ENCODE assay signal across 9 cellular contexts in genomic region chr14:68468437-68469207, GRCh38.
A peak's percentile ranks its signal among the peaks of the same experiment; 100 is the strongest.
DNase-seq lines count a peak whose midpoint lies in the region; ATAC-seq, FAIRE-seq and TF ChIP-seq lines count a peak whose summit lies in the region.
"Had no signal": no experiment of that assay in that cellular context is flagged by ENCODE, and none has a peak within 500 bp of the region (broad histone marks: within the 10 kb centered on the region; RNA-seq: fewer than 3 reads in every experiment).

No MANE protein-coding gene starts in this region.

- peaks cover 49% of the 10 kb centered on the region for H3K4me1 Mint-ChIP-seq in activated T-cell treated with anti-CD3 and anti-CD28 coated beads, Interleukin-2, amount 50 U/mL, for 72 hours (ENCODE audit: low read depth)
- peaks cover 52% of the 10 kb centered on the region for H3K4me1 Mint-ChIP-seq in WTC11

- H3K4me3 Mint-ChIP-seq in activated T-cell treated with anti-CD3 and anti-CD28 coated beads, Interleukin-2, amount 50 U/mL, for 72 hours: peak overlapping the region in 1 of 2 donors; percentile 23
- H3K4me3 Mint-ChIP-seq in WTC11: no peak overlapping the region

- H3K27me3 ChIP-seq in keratinocyte (ENCODE audit: control insufficient read depth, extremely low read depth, insufficient read depth, low read length): no peaks in the 10 kb centered on the region

- H3K4me3 ChIP-seq in keratinocyte (ENCODE audit: control insufficient read depth in 2 of 3, extremely low read depth in 1 of 3, insufficient read depth in 2 of 3, low read depth in 1 of 3, low read length in 3 of 3): no peak overlapping the region

- H3K36me3 ChIP-seq in keratinocyte (ENCODE audit: control insufficient read depth in 2 of 2, extremely low read depth in 1 of 2, insufficient read depth in 2 of 2, low read length in 2 of 2): no peaks in the 10 kb centered on the region

- H3K4me2 ChIP-seq in keratinocyte (ENCODE audit: control insufficient read depth, extremely low read depth, insufficient read depth, low read depth, low read length): peak overlapping the region; percentile 45

- H3K9me3 Mint-ChIP-seq in activated T-cell treated with anti-CD3 and anti-CD28 coated beads, Interleukin-2, amount 50 U/mL, for 72 hours: no peaks in the 10 kb centered on the region
- H3K9me3 Mint-ChIP-seq in WTC11: no peaks in the 10 kb centered on the region

- TF ChIP-seq CTCF in keratinocyte (optimal IDR thresholded peaks at IDR 0.05 in 1 of 3, IDR thresholded peaks at IDR 0.05 in 1 of 3, conservative IDR thresholded peaks at IDR 0.05 in 1 of 3; ENCODE audit: extremely low read depth in 1 of 3, insufficient read depth in 2 of 3, low read length in 3 of 3) (peak in 1 of 3 experiments; percentile 8), WTC11 (IDR thresholded peaks at IDR 0.05) (no peak)

- peaks cover 58% of the 10 kb centered on the region for H3K4me1 ChIP-seq in keratinocyte (ENCODE audit: control insufficient read depth, extremely low read depth, insufficient read depth, low read length)

- peak overlapping the region; percentile 18 for H3K27ac Mint-ChIP-seq in activated T-cell treated with anti-CD3 and anti-CD28 coated beads, Interleukin-2, amount 50 U/mL, for 72 hours
- no peak overlapping the region for H3K27ac Mint-ChIP-seq in WTC11

- H4K20me1 ChIP-seq in keratinocyte (ENCODE audit: control insufficient read depth, extremely low read depth, insufficient read depth, low read length): no peaks in the 10 kb centered on the region

- H3K36me3 Mint-ChIP-seq in activated T-cell treated with anti-CD3 and anti-CD28 coated beads, Interleukin-2, amount 50 U/mL, for 72 hours (ENCODE audit: insufficient read depth in 2 of 2): no peaks in the 10 kb centered on the region
- no peaks in the 10 kb centered on the region for H3K36me3 Mint-ChIP-seq in WTC11

- ATAC-seq in HG02610 (IDR thresholded peaks at IDR 0.05; ENCODE audit: unreplicated experiment): peak; percentile 80
- peak; percentile 99 for ATAC-seq in activated T-cell treated with anti-CD3 and anti-CD28 coated beads, Interleukin-2, amount 50 U/mL, for 72 hours (replicated peaks in 1 of 2)
- ATAC-seq in GM21526 (IDR thresholded peaks at IDR 0.05; ENCODE audit: low FRiP score, unreplicated experiment): no peak
- no peak for ATAC-seq in GM18907 (IDR thresholded peaks at IDR 0.05; ENCODE audit: unreplicated experiment)
- no peak for ATAC-seq in WTC11

- H3K9me3 ChIP-seq in keratinocyte (ENCODE audit: control insufficient read depth, low read depth, low read length): no peaks in the 10 kb centered on the region

- no peaks in the 10 kb centered on the region for H3K27me3 Mint-ChIP-seq in activated T-cell treated with anti-CD3 and anti-CD28 coated beads, Interleukin-2, amount 50 U/mL, for 72 hours (ENCODE audit: low read depth)
- H3K27me3 Mint-ChIP-seq in WTC11 (ENCODE audit: low read depth): no peaks in the 10 kb centered on the region

- DNase-seq in activated T-cell treated with anti-CD3 and anti-CD28 coated beads, Interleukin-2, amount 50 U/mL, for 72 hours: peak; percentile 53 to 58
- peak; percentile 68 for DNase-seq in keratinocyte (ENCODE audit: low read depth, low spot score)
- peak; percentile 13 to 17 for DNase-seq in stimulated activated CD8-positive, alpha-beta memory T cell treated with anti-CD3 and anti-CD28 coated beads, Interleukin-7, amount 100 ng/mL, for 4 hours (ENCODE audit: low read depth in 2 of 2)
- DNase-seq in WTC11 (ENCODE audit: low spot score): no peak
- no peak for DNase-seq in GOT3 (lab: John Stamatoyannopoulos, UW)
- DNase-seq: NCI-H1105 had no signal

- H2AFZ ChIP-seq in keratinocyte (ENCODE audit: control insufficient read depth, low read length): no peak overlapping the region

- H3K27ac ChIP-seq in keratinocyte (ENCODE audit: control insufficient read depth, insufficient read depth, low read length): peak overlapping the region; percentile 65

- H3K9ac ChIP-seq in keratinocyte (ENCODE audit: control insufficient read depth, extremely low read depth, insufficient read depth, low read length): peak overlapping the region; percentile 1

- no peaks in the 10 kb centered on the region for H3K79me2 ChIP-seq in keratinocyte (ENCODE audit: control insufficient read depth, insufficient read depth, low read length)

- peak; percentile 93 for FAIRE-seq in keratinocyte (lab: Jason Lieb, UNC)

- H3K9me1 ChIP-seq in keratinocyte (ENCODE audit: control insufficient read depth, extremely low read depth, insufficient read depth, low read length): no peaks in the 10 kb centered on the region

- dilution Hi-C loops in keratinocyte (cut with MboI; ENCODE audit: extremely low pct_ligation_motif_present, low sequenced_read_pairs): no loop called here

- CTCF ChIA-PET in WTC11 (lab: Charles Lee): interaction anchor here (0.6 kb wide), 1 partner anchor 18 kb away, joined by 3 read pairs; no protein-coding TSS in a partner anchor

- POLR2A ChIA-PET in WTC11 (lab: Charles Lee): interaction anchor here (0.6 kb wide), 1 partner anchor 343 kb away, joined by 3 read pairs; no protein-coding TSS in a partner anchor

TF ChIP-seq in WTC11, 78 proteins besides CTCF, POLR2A, EP300 and RAD21:
- no peak for TF ChIP-seq TEAD4 (CRISPR knock-in tag; IDR thresholded peaks at IDR 0.05)
- TF ChIP-seq CREM (CRISPR knock-in tag; IDR thresholded peaks at IDR 0.05): no peak
- no peak for TF ChIP-seq ZBTB21 (CRISPR knock-in tag; IDR thresholded peaks at IDR 0.05; ENCODE audit: borderline replicate concordance)
- no peak for TF ChIP-seq ATF3 (CRISPR knock-in tag; conservative IDR thresholded peaks at IDR 0.05)
- TF ChIP-seq ATF1 (CRISPR knock-in tag; IDR thresholded peaks at IDR 0.05): no peak
- TF ChIP-seq ZNF425 (CRISPR knock-in tag; conservative IDR thresholded peaks at IDR 0.05): no peak
- no peak for TF ChIP-seq ZNF263 (CRISPR knock-in tag; IDR thresholded peaks at IDR 0.05; ENCODE audit: low read depth)
- no peak for TF ChIP-seq SMAD3 (CRISPR knock-in tag; IDR thresholded peaks at IDR 0.05; ENCODE audit: borderline replicate concordance)
- no peak for TF ChIP-seq JAZF1 (CRISPR knock-in tag; IDR thresholded peaks at IDR 0.05)
- no peak for TF ChIP-seq ERG (CRISPR knock-in tag; IDR thresholded peaks at IDR 0.05)

Comparison
In these comparisons a context has a peak if more than half of its experiments do, and no peak if none do; other contexts are left out.
1. ATAC-seq: peak in HG02610 (single experiment) and activated T-cell treated with anti-CD3 and anti-CD28 coated beads, Interleukin-2, amount 50 U/mL, for 72 hours (2 of 2); none in GM21526 (single experiment), GM18907 (single experiment) and WTC11 (single experiment).
2. DNase-seq: peak in activated T-cell treated with anti-CD3 and anti-CD28 coated beads, Interleukin-2, amount 50 U/mL, for 72 hours (2 of 2), keratinocyte (single experiment) and stimulated activated CD8-positive, alpha-beta memory T cell treated with anti-CD3 and anti-CD28 coated beads, Interleukin-7, amount 100 ng/mL, for 4 hours (2 of 2); none in WTC11 (single experiment) and GOT3 (single experiment).